Comparison of ENCODE assay signal across 21 cellular contexts in the genomic region with DNA sequence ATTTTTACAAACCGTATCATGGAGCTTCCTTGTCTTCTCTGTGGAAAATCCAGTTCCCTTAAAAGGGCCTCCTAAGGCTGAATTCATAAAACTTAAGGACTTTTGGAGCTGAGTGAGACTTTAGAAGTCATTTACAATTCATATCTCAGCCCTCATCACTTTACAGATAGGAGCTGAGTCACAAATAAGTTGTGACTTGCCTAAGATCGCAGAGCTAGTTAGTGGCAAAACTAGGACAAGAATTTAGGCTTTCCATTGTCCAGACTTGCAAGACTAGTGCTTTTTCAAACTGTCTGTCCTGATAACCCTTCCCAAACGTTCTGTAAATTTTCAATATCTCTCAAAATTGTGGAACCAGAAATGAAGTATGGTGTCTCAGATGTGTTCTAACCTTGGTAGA. TPM values are rescaled to one million over a fixed set of nuclear protein-coding genes. Genes with fewer than 3 reads are reported as not detected.
A peak's percentile ranks its signal among the peaks of the same experiment; 100 is the strongest.
DNase-seq lines count a peak whose midpoint lies in the region; ATAC-seq and TF ChIP-seq lines count a peak whose summit lies in the region.
"Had no signal": no experiment of that assay in that cellular context is flagged by ENCODE, and none has a peak within 500 bp of the region (broad histone marks: within the 10 kb centered on the region; RNA-seq: fewer than 3 reads in every experiment).

No MANE protein-coding gene starts in this region.

- H3K36me3 Mint-ChIP-seq in MCF 10A (ENCODE audit: insufficient read depth, unreplicated experiment) (peaks cover 11% of the 10 kb centered on the region), mesothelial cell of epicardium (peaks cover 2% of the 10 kb centered on the region)
- no peaks in the 10 kb centered on the region for H3K36me3 Mint-ChIP-seq in activated CD4-positive, alpha-beta T cell treated with anti-CD3 and anti-CD28 coated beads for 36 hours (ENCODE audit: low read depth)
- H3K36me3 Mint-ChIP-seq: CD4-positive, CD25-positive, alpha-beta regulatory T cell had no signal

- no peaks in the 10 kb centered on the region for H3K9me2 ChIP-seq in Karpas-422 (replicated peaks; ENCODE audit: insufficient read depth, low read length)

- H3K9me3 ChIP-seq in breast epithelium, result no peaks in the 10 kb centered on the region
- no peaks in the 10 kb centered on the region for H3K9me3 ChIP-seq in Karpas-422 (ENCODE audit: low read length)
- H3K9me3 ChIP-seq in osteoblast (ENCODE audit: low read depth, low read length), result no peaks in the 10 kb centered on the region
- H3K9me3 ChIP-seq: Caco-2 had no signal

- no peaks in the 10 kb centered on the region for H3K9me3 Mint-ChIP-seq in MCF 10A (ENCODE audit: unreplicated experiment)
- H3K9me3 Mint-ChIP-seq in mesothelial cell of epicardium, result peaks cover 5% of the 10 kb centered on the region
- H3K9me3 Mint-ChIP-seq in activated CD4-positive, alpha-beta T cell treated with anti-CD3 and anti-CD28 coated beads for 36 hours (ENCODE audit: low read depth), result no peaks in the 10 kb centered on the region
- H3K9me3 Mint-ChIP-seq: GM23338 had no signal

- peaks cover 0 to 5% of the 10 kb centered on the region in 2 donors for H3K4me1 ChIP-seq in breast epithelium
- H3K4me1 ChIP-seq in Karpas-422 (ENCODE audit: low read length), result no peaks in the 10 kb centered on the region
- peaks cover 4% of the 10 kb centered on the region for H3K4me1 ChIP-seq in osteoblast (ENCODE audit: insufficient read depth, low read length)
- H3K4me1 ChIP-seq: Caco-2 had no signal

- H3K27ac Mint-ChIP-seq in MCF 10A (ENCODE audit: low read depth, unreplicated experiment), result peak overlapping the region; percentile 17
- H3K27ac Mint-ChIP-seq in mesothelial cell of epicardium, result peak overlapping the region; percentile 84
- no peak overlapping the region for H3K27ac Mint-ChIP-seq in activated CD4-positive, alpha-beta T cell treated with anti-CD3 and anti-CD28 coated beads for 36 hours
- H3K27ac Mint-ChIP-seq: CD4-positive, CD25-positive, alpha-beta regulatory T cell; GM23338 had no signal

- no TSS peak for BruUV-seq in MCF 10A (replicated peaks; lab: Mats Ljungman, UMichigan)

- H3K27me3 ChIP-seq in breast epithelium (no peaks in the 10 kb centered on the region), Karpas-422 (ENCODE audit: low read length) (no peaks in the 10 kb centered on the region), osteoblast (ENCODE audit: insufficient read depth, low read length) (no peaks in the 10 kb centered on the region)

- H3K4me2 ChIP-seq in Karpas-422 (ENCODE audit: low read depth, low read length, poor library complexity, severe bottlenecking) (no peak overlapping the region), osteoblast (ENCODE audit: insufficient read depth, low read length) (no peak overlapping the region)
- H3K4me2 ChIP-seq: GM23338 had no signal

- H4K20me1 ChIP-seq in Karpas-422 (ENCODE audit: insufficient read depth, low read depth, low read length) (no peaks in the 10 kb centered on the region), osteoblast (ENCODE audit: insufficient read depth, low read length) (no peaks in the 10 kb centered on the region)

- intact Hi-C loops in MCF 10A (cut with micrococcal nuclease), result no loop called here
- intact Hi-C loops in breast epithelium (cut with DNase I; ENCODE audit: low total_unique reads), result no loop called here
- intact Hi-C loops in activated CD4-positive, alpha-beta T cell treated with anti-CD3 and anti-CD28 coated beads for 36 hours (cut with DNase I, micrococcal nuclease), result no loop called here

- no peaks in the 10 kb centered on the region for H3K27me3 Mint-ChIP-seq in MCF 10A (ENCODE audit: insufficient read depth, unreplicated experiment)
- no peaks in the 10 kb centered on the region for H3K27me3 Mint-ChIP-seq in mesothelial cell of epicardium (ENCODE audit: low read depth)
- H3K27me3 Mint-ChIP-seq in activated CD4-positive, alpha-beta T cell treated with anti-CD3 and anti-CD28 coated beads for 36 hours, result peaks cover 6% of the 10 kb centered on the region

- H3K36me3 ChIP-seq in breast epithelium, result no peaks in the 10 kb centered on the region
- H3K36me3 ChIP-seq in Karpas-422 (ENCODE audit: insufficient read depth, low read length), result no peaks in the 10 kb centered on the region
- H3K36me3 ChIP-seq in osteoblast (ENCODE audit: insufficient read depth, low read length), result no peaks in the 10 kb centered on the region

- H3K9ac ChIP-seq in Karpas-422 (ENCODE audit: low read length), result no peak overlapping the region

- peak; percentile 54 for DNase-seq in MCF 10A (ENCODE audit: unreplicated experiment)
- no peak for DNase-seq in breast epithelium (ENCODE audit: low spot score in 2 of 2)
- DNase-seq in epithelial cell of prostate (ENCODE audit: low read depth, low spot score), result peak; percentile 41
- no peak for DNase-seq in mesothelial cell of epicardium (ENCODE audit: low spot score in 2 of 2, unreplicated experiment in 2 of 2)
- no peak for DNase-seq in Karpas-422
- no peak for DNase-seq in activated CD4-positive, alpha-beta T cell treated with anti-CD3 and anti-CD28 coated beads for 36 hours
- DNase-seq in hypothalamus (lab: John Stamatoyannopoulos, UW), result no peak
- no peak for DNase-seq in osteoblast (ENCODE audit: insufficient read length, low spot score, missing footprints)
- DNase-seq: 8988T; Caco-2; CD4-positive, CD25-positive, alpha-beta regulatory T cell; GF-D8; HCEC 1CT; NCI-H1105 treated with DMSO at 0.1 percent for 48 hours; NCI-H1694; NCI-H2081 treated with DMSO at 0.1 percent for 48 hours; NCI-H774; SHP77 had no signal

- POLR2A ChIA-PET in MCF 10A (lab: Yijun Ruan, JAX), result interaction anchor here (0.8 to 2.3 kb wide), 7 partner anchors 10 to 139 kb away, joined by 3 to 17 read pairs (median 5); partner anchors contain the start of gene C1orf21
- POLR2A ChIA-PET in activated CD4-positive, alpha-beta T cell treated with anti-CD3 and anti-CD28 coated beads for 36 hours (lab: Charles Lee), result no interaction called here

- H3K4me3 Mint-ChIP-seq in MCF 10A (ENCODE audit: unreplicated experiment), result no peak overlapping the region
- H3K4me3 Mint-ChIP-seq in mesothelial cell of epicardium, result no peak overlapping the region
- no peak overlapping the region for H3K4me3 Mint-ChIP-seq in activated CD4-positive, alpha-beta T cell treated with anti-CD3 and anti-CD28 coated beads for 36 hours
- H3K4me3 Mint-ChIP-seq: CD4-positive, CD25-positive, alpha-beta regulatory T cell; GM23338 had no signal

- H3K4me3 ChIP-seq in breast epithelium (no peak overlapping the region), Karpas-422 (ENCODE audit: low read length) (no peak overlapping the region), osteoblast (ENCODE audit: insufficient read depth, low read length) (no peak overlapping the region)
- H3K4me3 ChIP-seq: GM23338, K562 had no signal

- ATAC-seq in activated CD4-positive, alpha-beta T cell treated with anti-CD3 and anti-CD28 coated beads for 36 hours, result no peak
- ATAC-seq: GM23338, K562 had no signal

- CTCF ChIA-PET in MCF 10A (lab: Yijun Ruan, JAX), result interaction anchor here (0.5 to 0.8 kb wide), 3 partner anchors 11 to 207 kb away, joined by 3 to 4 read pairs (median 3); no protein-coding TSS in a partner anchor
- CTCF ChIA-PET in activated CD4-positive, alpha-beta T cell treated with anti-CD3 and anti-CD28 coated beads for 36 hours (lab: Charles Lee), result no interaction called here

- no peak for TF ChIP-seq POLR2A in breast epithelium (IDR thresholded peaks at IDR 0.05)

- H3K4me1 Mint-ChIP-seq in MCF 10A (ENCODE audit: insufficient read depth, unreplicated experiment) (peaks cover 38% of the 10 kb centered on the region), mesothelial cell of epicardium (peaks cover 62% of the 10 kb centered on the region)
- no peaks in the 10 kb centered on the region for H3K4me1 Mint-ChIP-seq in activated CD4-positive, alpha-beta T cell treated with anti-CD3 and anti-CD28 coated beads for 36 hours
- H3K4me1 Mint-ChIP-seq: CD4-positive, CD25-positive, alpha-beta regulatory T cell had no signal

- peak overlapping the region in 1 of 2 donors; percentile 45 for H3K27ac ChIP-seq in breast epithelium
- peak overlapping the region; percentile 81 for H3K27ac ChIP-seq in epithelial cell of prostate
- no peak overlapping the region for H3K27ac ChIP-seq in Karpas-422 (ENCODE audit: low read length)
- H3K27ac ChIP-seq in osteoblast (ENCODE audit: low read depth, low read length), result no peak overlapping the region

- TF ChIP-seq CTCF in MCF 10A (IDR thresholded peaks at IDR 0.05; ENCODE audit: unreplicated experiment) (no peak), breast epithelium (IDR thresholded peaks at IDR 0.05) (no peak), mesothelial cell of epicardium (IDR thresholded peaks at IDR 0.05; ENCODE audit: unreplicated experiment) (no peak), osteoblast (IDR thresholded peaks at IDR 0.05; ENCODE audit: extremely low read depth, low read depth, low read length) (no peak)

- H3K79me2 ChIP-seq in Karpas-422 (ENCODE audit: low read length), result no peaks in the 10 kb centered on the region
- peaks cover 5% of the 10 kb centered on the region for H3K79me2 ChIP-seq in osteoblast (ENCODE audit: insufficient read depth, low read length)

- H2AFZ ChIP-seq in Karpas-422 (ENCODE audit: low read length) (no peak overlapping the region), osteoblast (ENCODE audit: low read length) (no peak overlapping the region)
- H2AFZ ChIP-seq: GM23338 had no signal

RNA-seq across cellular contexts. Expression of gene C1orf21, which starts 37.3 kb away (rescaled TPM):
- total RNA-seq in MCF 10A (2022) (23.2 and 25.3 TPM in 2 replicates), breast epithelium (10 to 100 TPM; 31.5 to 75.7 (median 54.7) TPM), mesothelial cell of epicardium (33.1 to 34.7 TPM (median 34.3 TPM) in 3 replicates), osteoblast (17.0 and 25.0 TPM in 2 replicates)
- total RNA-seq in Karpas-422 (2014; rRNA removed; shearing (Covaris generic); ENCODE audit: low replicate concordance), result not detected in 2 replicates
- total RNA-seq in activated CD4-positive, alpha-beta T cell treated with anti-CD3 and anti-CD28 coated beads for 36 hours, result 1 to 10 TPM; 2.6 to 6.1 TPM
- total RNA-seq: OCI-LY7 had no signal

Comparison
In these comparisons a context has a peak if more than half of its experiments do, and no peak if none do; other contexts are left out.
1. DNase-seq: peak in MCF 10A (single experiment) and epithelial cell of prostate (single experiment); none in breast epithelium (0 of 2), mesothelial cell of epicardium (0 of 2), Karpas-422 (single experiment), activated CD4-positive, alpha-beta T cell treated with anti-CD3 and anti-CD28 coated beads for 36 hours (single experiment), hypothalamus (0 of 51) and osteoblast (single experiment).